In the genomic region with DNA sequence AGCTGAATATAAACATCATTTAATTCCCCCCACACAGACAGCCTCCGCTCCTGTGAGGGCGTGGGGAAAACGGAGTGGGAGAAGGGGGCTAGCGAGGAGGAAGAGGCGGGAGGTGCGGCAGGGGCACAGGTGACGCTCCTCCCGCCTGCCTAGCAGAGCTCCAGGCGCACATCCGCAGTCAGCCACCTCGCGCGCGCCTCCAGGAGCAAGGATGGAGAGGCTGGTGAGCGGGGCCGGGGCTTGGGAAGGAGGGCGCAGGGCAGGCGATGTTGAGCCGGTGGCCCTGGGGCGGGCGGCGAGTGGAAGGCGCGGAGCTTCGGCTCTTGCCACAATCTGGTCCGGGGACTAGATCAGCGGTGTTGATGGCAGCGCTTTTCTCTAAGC, we compare ENCODE assay signal across 9 cellular contexts. TPM values are rescaled to one million over a fixed set of nuclear protein-coding genes. Genes with fewer than 3 reads are reported as not detected.
DNase-seq lines count a peak whose midpoint lies in the region; ATAC-seq and TF ChIP-seq lines count a peak whose summit lies in the region.
"Had no signal": no experiment of that assay in that cellular context is flagged by ENCODE, and none has a peak within 500 bp of the region (broad histone marks: within the 10 kb centered on the region; RNA-seq: fewer than 3 reads in every experiment).

Gene CD200, plus strand, starts transcription at position 155 of the 384 bp plus-strand sequence. Its CDS starts 57 bp downstream, at position 212.

- H3K4me1 Mint-ChIP-seq in chondrocyte (ENCODE audit: low read depth) = peaks cover 14% of the 10 kb centered on the region

- TF ChIP-seq CTCF in AG04450 (IDR thresholded peaks at IDR 0.05; ENCODE audit: low read depth, low read length) (no peak), chondrocyte (IDR thresholded peaks at IDR 0.05) (peak; percentile 14)

- no peaks in the 10 kb centered on the region for H3K36me3 ChIP-seq in SJCRH30

- intact Hi-C loops in left colon (cut with DNase I, micrococcal nuclease) = no loop called here

- no peak within 1 kb of the TSS for H3K27ac Mint-ChIP-seq in chondrocyte (ENCODE audit: unreplicated experiment)

- H3K27me3 ChIP-seq in AG04450 (ENCODE audit: control insufficient read depth, insufficient read depth, low read length) (peaks cover 19% of the 10 kb centered on the region), SJCRH30 (no peaks in the 10 kb centered on the region)

- no peaks in the 10 kb centered on the region for H3K9me3 Mint-ChIP-seq in chondrocyte (ENCODE audit: low read depth)

- H3K36me3 Mint-ChIP-seq in chondrocyte (ENCODE audit: low read depth) = no peaks in the 10 kb centered on the region

- CTCF ChIA-PET in AG04450 (lab: Charles Lee) = interaction anchor here (0.7 to 2.4 kb wide), 4 partner anchors 40 to 221 kb away, joined by 3 to 9 read pairs (median 6); partner anchors contain the start of gene SLC9C1

- H3K4me1 ChIP-seq in SJCRH30 = no peaks in the 10 kb centered on the region

- peak within 1 kb of the TSS; percentile 65 for H3K4me3 ChIP-seq in AG04450 (ENCODE audit: low read depth, low read length)
- no peak within 1 kb of the TSS for H3K4me3 ChIP-seq in SJCRH30

- H3K4me3 Mint-ChIP-seq in chondrocyte (ENCODE audit: unreplicated experiment) = peak within 1 kb of the TSS; percentile 81

- H3K9me3 ChIP-seq in AG04450 (ENCODE audit: control insufficient read depth, insufficient read depth, low read length) = peaks cover 5% of the 10 kb centered on the region; the same call in 1 of the 2 replicates
- no peaks in the 10 kb centered on the region for H3K9me3 ChIP-seq in SJCRH30 (replicated peaks)

- POLR2A ChIA-PET in AG04450 (lab: Yijun Ruan, JAX) = interaction anchor here (0.6 to 1.9 kb wide), 4 partner anchors 18 to 62 kb away, joined by 3 to 7 read pairs (median 4); no protein-coding TSS in a partner anchor

- no peaks in the 10 kb centered on the region for H3K27me3 Mint-ChIP-seq in chondrocyte (ENCODE audit: low read depth)

- peak; percentile 60 for ATAC-seq in GM19395 (IDR thresholded peaks at IDR 0.05; ENCODE audit: unreplicated experiment)
- ATAC-seq in left colon = peak; percentile 88

- DNase-seq in AG04450 (ENCODE audit: low read depth, low spot score) (no peak), LoVo (ENCODE audit: low spot score) (peak; percentile 61), chondrocyte (ENCODE audit: low spot score) (peak; percentile 83), left colon (peak; percentile 50 to 76), SJCRH30 (no peak)
- peak; percentile 34 to 53 for DNase-seq in activated CD4-positive, alpha-beta T cell treated with anti-CD3 and anti-CD28 coated beads for 24 hours (ENCODE audit: low read depth in 2 of 2)
- DNase-seq in stimulated activated CD4-positive, alpha-beta T cell treated with anti-CD3 and anti-CD28 coated beads, Interleukin-2, amount 100 ng/mL, for 48 hours = peak; percentile 54 to 55
- DNase-seq: DND-41 had no signal

- peak within 1 kb of the TSS; percentile 52 for H3K27ac ChIP-seq in AG04450 (ENCODE audit: low read depth, low read length)
- no peak within 1 kb of the TSS for H3K27ac ChIP-seq in SJCRH30

RNA-seq across cellular contexts. Expression of gene CD200, which starts in this region (rescaled TPM):
- polyA plus RNA-seq in AG04450 (2011; rRNA removed) = 3.0 and 3.4 TPM in 2 replicates
- polyA minus RNA-seq in AG04450 (2011; rRNA and poly(A)+ RNA removed) = 2.5 and 2.6 TPM in 2 replicates
- total RNA-seq in chondrocyte = 1.7 to 1.8 TPM in 2 of 3 replicates, not detected in the other
- 1 to 10 TPM; 4.6 to 4.9 TPM for total RNA-seq in left colon
- not detected in 2 replicates for total RNA-seq in SJCRH30 (2014; rRNA removed; shearing (Covaris generic))

Comparison
In these comparisons a context has a peak if more than half of its experiments do, and no peak if none do; other contexts are left out.
1. DNase-seq: peak in LoVo (single experiment), activated CD4-positive, alpha-beta T cell treated with anti-CD3 and anti-CD28 coated beads for 24 hours (2 of 2), chondrocyte (single experiment), left colon (2 of 2) and stimulated activated CD4-positive, alpha-beta T cell treated with anti-CD3 and anti-CD28 coated beads, Interleukin-2, amount 100 ng/mL, for 48 hours (2 of 2); none in AG04450 (single experiment) and SJCRH30 (0 of 2).